27 cellular contexts compared by ENCODE assay signal in genomic region chr22:20414059-20414440, GRCh38.
"Had no signal": no experiment of that assay in that cellular context is flagged by ENCODE, and none has a peak within 500 bp of the region (broad histone marks: within the 10 kb centered on the region; RNA-seq: fewer than 3 reads in every experiment).

No MANE protein-coding gene starts in this region.

- DNase-seq: naive B cell; naive thymus-derived CD8-positive, alpha-beta T cell; occipital lobe; pancreas; right cardiac atrium; right lobe of liver; small intestine; stimulated activated CD4-positive, alpha-beta T cell treated with anti-CD3 and anti-CD28 coated beads, Interleukin-15, amount 100 ng/mL, for 24 hours; stimulated activated CD4-positive, alpha-beta T cell treated with anti-CD3 and anti-CD28 coated beads, Interleukin-2, amount 100 ng/mL, for 24 hours; stimulated activated CD4-positive, alpha-beta T cell treated with anti-CD3 and anti-CD28 coated beads, Interleukin-2, amount 100 ng/mL, for 48 hours; stimulated activated CD4-positive, alpha-beta T cell treated with anti-CD3 and anti-CD28 coated beads, Interleukin-4, amount 100 ng/mL, for 24 hours; stimulated activated naive B cell treated with anti-CD40 and anti-IgM and Interleukin-4, amounts not matched to agents 10 μg/mL and 1 μg/mL and 100 μg/mL, for 72 hours; stimulated activated naive CD4-positive, alpha-beta T cell treated with Interleukin-2 at 50 U/mL for 16 hours; stomach; thyroid gland had no signal

- H3K9me3 ChIP-seq: pancreas, psoas muscle, right lobe of liver, sigmoid colon, stomach, thoracic aorta, thyroid gland, tibial nerve, upper lobe of right lung, vagina had no signal

- H3K4me1 Mint-ChIP-seq: stimulated activated effector memory CD8-positive, alpha-beta T cell treated with anti-CD3 and anti-CD28 coated beads, Interleukin-12 subunit alpha, Interleukin-12 subunit beta, amount 100 ng/mL, for 72 hours had no signal

- H3K4me1 ChIP-seq: neural progenitor cell, pancreas, psoas muscle, thyroid gland, vagina had no signal

- H3K27ac ChIP-seq: neural progenitor cell, pancreas, psoas muscle, right lobe of liver, sigmoid colon, stomach, thoracic aorta, thyroid gland, tibial nerve, upper lobe of right lung, vagina had no signal

- ATAC-seq: naive thymus-derived CD8-positive, alpha-beta T cell; natural killer cell treated with Interleukin-12 subunit alpha and Interleukin-12 subunit beta and Interleukin-15 and Interleukin-18, amount 100 ng/mL, for 72 hours; pancreas; psoas muscle; right cardiac atrium; right lobe of liver; stimulated activated effector memory CD8-positive, alpha-beta T cell treated with anti-CD3 and anti-CD28 coated beads, Interleukin-12 subunit alpha, Interleukin-12 subunit beta, amount 100 ng/mL, for 72 hours; stimulated activated naive B cell treated with anti-CD40 and anti-IgM and Interleukin-4, amounts not matched to agents 10 μg/mL and 1 μg/mL and 100 μg/mL, for 72 hours; upper lobe of right lung had no signal

- H3K36me3 Mint-ChIP-seq: naive B cell; naive thymus-derived CD8-positive, alpha-beta T cell; natural killer cell treated with Interleukin-12 subunit alpha and Interleukin-12 subunit beta and Interleukin-15 and Interleukin-18, amount 100 ng/mL, for 72 hours; neural progenitor cell; stimulated activated effector memory CD8-positive, alpha-beta T cell treated with anti-CD3 and anti-CD28 coated beads, Interleukin-12 subunit alpha, Interleukin-12 subunit beta, amount 100 ng/mL, for 72 hours had no signal

- H3K36me3 ChIP-seq: neural progenitor cell, pancreas, right lobe of liver, sigmoid colon, thoracic aorta, thyroid gland, tibial nerve, upper lobe of right lung, vagina had no signal

- H3K4me3 Mint-ChIP-seq: naive B cell; naive thymus-derived CD8-positive, alpha-beta T cell; natural killer cell treated with Interleukin-12 subunit alpha and Interleukin-12 subunit beta and Interleukin-15 and Interleukin-18, amount 100 ng/mL, for 72 hours; neural progenitor cell; stimulated activated effector memory CD8-positive, alpha-beta T cell treated with anti-CD3 and anti-CD28 coated beads, Interleukin-12 subunit alpha, Interleukin-12 subunit beta, amount 100 ng/mL, for 72 hours; stimulated activated naive B cell treated with anti-CD40 and anti-IgM and Interleukin-4, amounts not matched to agents 10 μg/mL and 1 μg/mL and 100 μg/mL, for 72 hours; stimulated activated naive CD8-positive, alpha-beta T cell treated with anti-CD3 and anti-CD28 coated beads, Interleukin-15, Interleukin-2, amounts not matched to agents 100 ng/mL and 50 ng/mL, for 24 hours; type B pancreatic cell had no signal

- H3K9me3 Mint-ChIP-seq: naive B cell; naive thymus-derived CD8-positive, alpha-beta T cell; natural killer cell treated with Interleukin-12 subunit alpha and Interleukin-12 subunit beta and Interleukin-15 and Interleukin-18, amount 100 ng/mL, for 72 hours; neural progenitor cell; stimulated activated effector memory CD8-positive, alpha-beta T cell treated with anti-CD3 and anti-CD28 coated beads, Interleukin-12 subunit alpha, Interleukin-12 subunit beta, amount 100 ng/mL, for 72 hours; stimulated activated naive B cell treated with anti-CD40 and anti-IgM and Interleukin-4, amounts not matched to agents 10 μg/mL and 1 μg/mL and 100 μg/mL, for 72 hours; stimulated activated naive CD8-positive, alpha-beta T cell treated with anti-CD3 and anti-CD28 coated beads, Interleukin-15, Interleukin-2, amounts not matched to agents 100 ng/mL and 50 ng/mL, for 24 hours; type B pancreatic cell had no signal

- H3K27ac Mint-ChIP-seq: naive thymus-derived CD8-positive, alpha-beta T cell; natural killer cell treated with Interleukin-12 subunit alpha and Interleukin-12 subunit beta and Interleukin-15 and Interleukin-18, amount 100 ng/mL, for 72 hours; neural progenitor cell; progenitor cell of endocrine pancreas; stimulated activated naive B cell treated with anti-CD40 and anti-IgM and Interleukin-4, amounts not matched to agents 10 μg/mL and 1 μg/mL and 100 μg/mL, for 72 hours; stimulated activated naive CD8-positive, alpha-beta T cell treated with anti-CD3 and anti-CD28 coated beads, Interleukin-15, Interleukin-2, amounts not matched to agents 100 ng/mL and 50 ng/mL, for 24 hours; type B pancreatic cell had no signal

- H3K27me3 Mint-ChIP-seq: naive B cell; naive thymus-derived CD8-positive, alpha-beta T cell; natural killer cell treated with Interleukin-12 subunit alpha and Interleukin-12 subunit beta and Interleukin-15 and Interleukin-18, amount 100 ng/mL, for 72 hours; stimulated activated naive B cell treated with anti-CD40 and anti-IgM and Interleukin-4, amounts not matched to agents 10 μg/mL and 1 μg/mL and 100 μg/mL, for 72 hours; stimulated activated naive CD8-positive, alpha-beta T cell treated with anti-CD3 and anti-CD28 coated beads, Interleukin-15, Interleukin-2, amounts not matched to agents 100 ng/mL and 50 ng/mL, for 24 hours; type B pancreatic cell had no signal

- H3K27me3 ChIP-seq: pancreas, right lobe of liver, sigmoid colon, stomach, thyroid gland, tibial nerve, upper lobe of right lung, vagina had no signal

- H3K4me3 ChIP-seq: neural progenitor cell, pancreas, psoas muscle, right lobe of liver, sigmoid colon, stomach, thoracic aorta, thyroid gland, tibial nerve, upper lobe of right lung, vagina had no signal
